19 cellular contexts compared by ENCODE assay signal in genomic region chr1:99858881-99859280, GRCh38. TPM values are rescaled to one million over a fixed set of nuclear protein-coding genes. Genes with fewer than 3 reads are reported as not detected.
A peak's percentile ranks its signal among the peaks of the same experiment; 100 is the strongest.
DNase-seq lines count a peak whose midpoint lies in the region; ATAC-seq and TF ChIP-seq lines count a peak whose summit lies in the region.
"Had no signal": no experiment of that assay in that cellular context is flagged by ENCODE, and none has a peak within 500 bp of the region (broad histone marks: within the 10 kb centered on the region; RNA-seq: fewer than 3 reads in every experiment).

No MANE protein-coding gene starts in this region.

- DNase-seq in IMR-90 (peak; percentile 11), adipocyte (ENCODE audit: low read depth) (no peak), left lobe of liver (ENCODE audit: low spot score) (no peak), psoas muscle (no peak), AG08395 (ENCODE audit: low spot score) (no peak), inferior parietal cortex (ENCODE audit: extremely low spot score) (no peak)
- DNase-seq: 8988T; ACHN; AML-193; Caco-2; Calu3; CD4-positive, alpha-beta T cell; CD8-positive, alpha-beta T cell; DMS79 treated with DMSO at 0.1 percent for 48 hours; GF-D8 had no signal

- ATAC-seq in IMR-90 (ENCODE audit: low read depth) (peak; percentile 46), left lobe of liver (peak; percentile 88), psoas muscle (no peak), HG03521 (IDR thresholded peaks at IDR 0.05; ENCODE audit: unreplicated experiment) (no peak), HG03520 (IDR thresholded peaks at IDR 0.05; ENCODE audit: unreplicated experiment) (no peak)
- ATAC-seq: CD8-positive, alpha-beta T cell had no signal

- H3K27ac ChIP-seq in IMR-90 (ENCODE audit: insufficient read depth, low read length), result no peak overlapping the region
- peak overlapping the region; percentile 62 for H3K27ac ChIP-seq in psoas muscle
- H3K27ac ChIP-seq: BLaER1 treated with 17β-estradiol and CSF1 and Interleukin-3, amounts not matched to agents 10 nM and 100 nM; C4-2B had no signal

- H3K9me3 ChIP-seq in IMR-90 (ENCODE audit: control insufficient read depth, insufficient read depth, low read length) (no peaks in the 10 kb centered on the region), adipocyte (ENCODE audit: control insufficient read depth, low read length) (no peaks in the 10 kb centered on the region), psoas muscle (no peaks in the 10 kb centered on the region)
- H3K9me3 ChIP-seq: Caco-2 had no signal

- no peaks in the 10 kb centered on the region for H4K20me1 ChIP-seq in IMR-90 (ENCODE audit: insufficient read depth, low read length)
- H4K20me1 ChIP-seq: BLaER1 treated with 17β-estradiol and CSF1 and Interleukin-3, amounts not matched to agents 10 nM and 100 nM had no signal

- dilution Hi-C loops in IMR-90 (cut with HindIII; ENCODE audit: low sequenced_read_pairs, unreplicated experiment), result no loop called here

- no peak overlapping the region for H2BK15ac ChIP-seq in IMR-90 (ENCODE audit: low read depth, low read length)

- H3K18ac ChIP-seq in IMR-90 (ENCODE audit: low read depth, low read length), result no peak overlapping the region

- H2BK5ac ChIP-seq in IMR-90 (ENCODE audit: low read depth, low read length, poor library complexity, severe bottlenecking), result no peak overlapping the region

- CTCF ChIA-PET in IMR-90 (lab: Yijun Ruan, JAX), result interaction anchor here (1.0 kb wide), 1 partner anchor 13 kb away, joined by 4 read pairs; no protein-coding TSS in a partner anchor

- no peaks in the 10 kb centered on the region for H3K79me1 ChIP-seq in IMR-90 (ENCODE audit: low read depth in 1 of 2, low read length in 2 of 2)

- no peak overlapping the region for H3K9ac ChIP-seq in IMR-90 (ENCODE audit: low read depth, low read length)
- peak overlapping the region; percentile 44 for H3K9ac ChIP-seq in adipocyte (ENCODE audit: low read length)
- H3K9ac ChIP-seq: BLaER1 treated with 17β-estradiol and CSF1 and Interleukin-3, amounts not matched to agents 10 nM and 100 nM had no signal

- no peak overlapping the region for H4K91ac ChIP-seq in IMR-90 (ENCODE audit: insufficient read depth, low read depth, low read length)

- no peak overlapping the region for H2AK5ac ChIP-seq in IMR-90 (ENCODE audit: low read depth, low read length)

- H3K23ac ChIP-seq in IMR-90 (ENCODE audit: low read depth, low read length), result no peak overlapping the region

- in situ Hi-C loops in IMR-90 (cut with MboI; ENCODE audit: low sequenced_read_pairs), result no loop called here

- intact Hi-C loops in IMR-90 (cut with micrococcal nuclease) (no loop called here), psoas muscle (cut with DNase I) (loop anchor here in 1 of 2 donors (10.0 kb wide), 1 partner anchor 194 kb away; no protein-coding TSS in a partner anchor)

- TF ChIP-seq CTCF in IMR-90 (conservative IDR thresholded peaks at IDR 0.05; ENCODE audit: low read depth, low read length), result no peak
- no peak for TF ChIP-seq CTCF in psoas muscle (IDR thresholded peaks at IDR 0.05)

- no peak overlapping the region for H2BK20ac ChIP-seq in IMR-90 (ENCODE audit: low read depth, low read length)

- H3K4me3 ChIP-seq in IMR-90 (ENCODE audit: insufficient read depth, low read depth, low read length) (no peak overlapping the region), adipocyte (ENCODE audit: low read length) (no peak overlapping the region), psoas muscle (no peak overlapping the region)
- H3K4me3 ChIP-seq: BLaER1 treated with 17β-estradiol and CSF1 and Interleukin-3, amounts not matched to agents 10 nM and 100 nM had no signal

- no peaks in the 10 kb centered on the region for H3K27me3 ChIP-seq in IMR-90 (ENCODE audit: control insufficient read depth, insufficient read depth, low read length)
- no peaks in the 10 kb centered on the region for H3K27me3 ChIP-seq in adipocyte (replicated peaks; ENCODE audit: control insufficient read depth, insufficient read depth, low read length)
- H3K27me3 ChIP-seq in psoas muscle (ENCODE audit: insufficient read depth in 3 of 3, low read length in 2 of 3), result no peaks in the 10 kb centered on the region
- H3K27me3 ChIP-seq: BLaER1 treated with 17β-estradiol and CSF1 and Interleukin-3, amounts not matched to agents 10 nM and 100 nM had no signal

- no peak for TF ChIP-seq RAD21 in IMR-90 (IDR thresholded peaks at IDR 0.05; ENCODE audit: low read length)

- TF ChIP-seq POLR2A in IMR-90 (IDR thresholded peaks at IDR 0.05; ENCODE audit: low read depth, low read length), result no peak

- H3K36me3 ChIP-seq in IMR-90 (ENCODE audit: control insufficient read depth, insufficient read depth, low read length), result peaks cover 4% of the 10 kb centered on the region
- H3K36me3 ChIP-seq in adipocyte (ENCODE audit: control insufficient read depth, insufficient read depth, low read length, severe bottlenecking), result peaks cover 9% of the 10 kb centered on the region
- peaks cover 4 to 46% of the 10 kb centered on the region in 2 donors for H3K36me3 ChIP-seq in psoas muscle (ENCODE audit: insufficient read depth in 1 of 2, low read depth in 1 of 2)

- H3K9me1 ChIP-seq in IMR-90 (ENCODE audit: insufficient read depth, low read length), result 0 out of 2 replicates have a peak, but pooled peaks cover 2% of the 10 kb centered on the region

- H2BK120ac ChIP-seq in IMR-90 (ENCODE audit: low read depth, low read length), result no peak overlapping the region

- peaks cover 5% of the 10 kb centered on the region for H3K4me1 ChIP-seq in IMR-90 (ENCODE audit: control insufficient read depth, insufficient read depth, low read length)
- H3K4me1 ChIP-seq in adipocyte (ENCODE audit: control insufficient read depth, insufficient read depth, low read length), result peaks cover 15% of the 10 kb centered on the region
- peaks cover 43% of the 10 kb centered on the region for H3K4me1 ChIP-seq in psoas muscle
- H3K4me1 ChIP-seq: Caco-2 had no signal

- no TSS peak for BruUV-seq in IMR-90 (replicated peaks; lab: Mats Ljungman, UMichigan)

- no peak overlapping the region for H4K5ac ChIP-seq in IMR-90 (ENCODE audit: low read depth, low read length)

- H3K14ac ChIP-seq in IMR-90 (replicated peaks; ENCODE audit: low read depth, low read length), result no peak overlapping the region

- POLR2A ChIA-PET in IMR-90 (lab: Charles Lee; ENCODE audit: unreplicated experiment), result no interaction called here

- no peak overlapping the region for H3K4me2 ChIP-seq in IMR-90 (ENCODE audit: low read depth, low read length)
- H3K4me2 ChIP-seq: BLaER1 treated with 17β-estradiol and CSF1 and Interleukin-3, amounts not matched to agents 10 nM and 100 nM had no signal

- no peak overlapping the region for H3K56ac ChIP-seq in IMR-90 (ENCODE audit: extremely low read depth, insufficient read depth, low read length)

- H2AFZ ChIP-seq in IMR-90 (replicated peaks; ENCODE audit: low read length, poor library complexity), result no peak overlapping the region

- no peak overlapping the region for H3K4ac ChIP-seq in IMR-90 (ENCODE audit: low read depth, low read length)

- no peak overlapping the region for H4K8ac ChIP-seq in IMR-90 (ENCODE audit: low read depth in 2 of 2, low read length in 2 of 2)

- H2AK9ac ChIP-seq in IMR-90 (replicated peaks; ENCODE audit: low read depth, low read length, poor library complexity), result no peak overlapping the region

TF ChIP-seq in IMR-90, 13 proteins besides CTCF, POLR2A, EP300 and RAD21:
- TF ChIP-seq CHD1 (IDR thresholded peaks at IDR 0.05; ENCODE audit: low read depth, low read length), result no peak
- no peak for TF ChIP-seq ELK1 (IDR thresholded peaks at IDR 0.05; ENCODE audit: borderline replicate concordance, low read depth, low read length)
- no peak for TF ChIP-seq BHLHE40 (IDR thresholded peaks at IDR 0.05; ENCODE audit: low read depth, low read length)
- TF ChIP-seq NFE2L2 (IDR thresholded peaks at IDR 0.05; ENCODE audit: low read depth, low read length), result no peak
- TF ChIP-seq MAZ (IDR thresholded peaks at IDR 0.05; ENCODE audit: borderline replicate concordance, low read depth, low read length), result no peak
- no peak for TF ChIP-seq FOS (IDR thresholded peaks at IDR 0.05; ENCODE audit: low read depth, low read length)
- no peak for TF ChIP-seq RFX5 (IDR thresholded peaks at IDR 0.05; ENCODE audit: low read depth, low read length)
- TF ChIP-seq RCOR1 (IDR thresholded peaks at IDR 0.05; ENCODE audit: insufficient replicate concordance, low read length), result no peak
- no peak for TF ChIP-seq CEBPB (IDR thresholded peaks at IDR 0.05; ENCODE audit: low read depth, low read length)
- TF ChIP-seq SMC3 (IDR thresholded peaks at IDR 0.05; ENCODE audit: low read depth, low read length), result no peak
- no peak for TF ChIP-seq MXI1 (IDR thresholded peaks at IDR 0.05; ENCODE audit: borderline replicate concordance, low read depth, low read length)
- TF ChIP-seq MAFK (IDR thresholded peaks at IDR 0.05; ENCODE audit: low read depth, low read length), result no peak
- no peak for TF ChIP-seq USF2 (IDR thresholded peaks at IDR 0.05; ENCODE audit: low read depth, low read length)

RNA-seq across cellular contexts. Expression of gene AGL, which starts 8.7 kb away (rescaled TPM):
- total RNA-seq in IMR-90 (2012; rRNA removed) (7.0 and 12.2 TPM in 2 replicates), left lobe of liver (43.1 TPM), psoas muscle (100 to 1,000 TPM; 110 to 159 (median 116) TPM)
- polyA plus RNA-seq in IMR-90 (2012; rRNA removed) (1.8 and 2.4 TPM in 2 replicates), psoas muscle (10 to 100 TPM in 2 of 3 donors, 1 to 10 TPM in 1; 8.4 to 82.7 (median 33.7) TPM)
- polyA plus RNA-seq in IMR-90 (2012; cell fraction: cytosol; rRNA removed), result 0.25 TPM in 2 replicates
- polyA plus RNA-seq in IMR-90 (2012; cell fraction: nucleus; rRNA removed; ENCODE audit: low replicate concordance), result 0.36 and 3.2 TPM in 2 replicates

Comparison
In these comparisons a context has a peak if more than half of its experiments do, and no peak if none do; other contexts are left out.
1. ATAC-seq: peak in IMR-90 (single experiment) and left lobe of liver (single experiment); none in psoas muscle (0 of 4), HG03521 (single experiment) and HG03520 (single experiment).